ENCODE assay signal across 8 cellular contexts in the genomic region with DNA sequence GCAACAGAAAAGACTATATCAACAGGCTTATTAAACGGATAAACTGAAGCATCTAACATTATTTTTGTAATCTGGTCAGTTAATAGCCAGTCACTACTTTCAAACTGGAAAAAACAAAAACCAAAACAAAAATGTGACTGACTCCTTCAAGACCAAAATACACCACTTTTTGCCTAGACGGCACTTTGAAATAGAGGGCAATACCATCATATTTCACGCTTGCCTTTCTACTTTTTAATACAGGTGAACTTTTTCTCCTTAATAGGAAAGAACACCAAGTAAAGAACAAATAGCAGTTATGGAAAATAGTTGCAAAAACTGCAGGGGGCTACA. TPM values are rescaled to one million over a fixed set of nuclear protein-coding genes. Genes with fewer than 3 reads are reported as not detected.
A peak's percentile ranks its signal among the peaks of the same experiment; 100 is the strongest.
DNase-seq lines count a peak whose midpoint lies in the region; ATAC-seq and TF ChIP-seq lines count a peak whose summit lies in the region.

No MANE protein-coding gene starts in this region.

- H3K36me3 ChIP-seq in heart left ventricle (peaks cover 0 to 20% (median 10%) of the 10 kb centered on the region in 9 donors), ascending aorta (peaks cover 0 to 6% of the 10 kb centered on the region in 2 donors), lung (ENCODE audit: control insufficient read depth in 2 of 2, insufficient read depth in 2 of 2, low read length in 2 of 2) (peaks cover 4 to 5% of the 10 kb centered on the region in 2 donors), urinary bladder (ENCODE audit: insufficient read depth) (no peaks in the 10 kb centered on the region)

- H3K9me3 ChIP-seq in heart left ventricle (no peaks in the 10 kb centered on the region), ascending aorta (no peaks in the 10 kb centered on the region), lung (ENCODE audit: control insufficient read depth in 2 of 2, insufficient read depth in 1 of 2, low read length in 1 of 2) (no peaks in the 10 kb centered on the region)

- intact Hi-C loops in heart left ventricle (cut with DNase I) = loop anchor here in 8 of 10 donors (1.0 to 10.0 kb wide), 14 partner anchors 74 to 671 kb away; a partner anchor contains a TSS
- intact Hi-C loops in left ventricle myocardium superior (cut with micrococcal nuclease) = loop anchor here (10.0 kb wide), 1 partner anchor 321 kb away; no protein-coding TSS in a partner anchor
- intact Hi-C loops in ascending aorta (cut with DNase I) = loop anchor here (1.0 to 5.0 kb wide), 6 partner anchors 60 to 354 kb away; a partner anchor contains a TSS

- H3K27ac ChIP-seq in heart left ventricle (peak overlapping the region; percentile 43 to 81 (median 74)), ascending aorta (peak overlapping the region; percentile 66 to 69), lung (ENCODE audit: low read depth in 1 of 2, low read length in 1 of 2) (peak overlapping the region; percentile 62), urinary bladder (ENCODE audit: low read depth) (peak overlapping the region; percentile 81)

- H3K4me3 ChIP-seq in heart left ventricle (peak overlapping the region; percentile 43 to 98 (median 85)), ascending aorta (peak overlapping the region; percentile 69 to 85), lung (no peak overlapping the region), urinary bladder (ENCODE audit: low read depth, low read length) (peak overlapping the region; percentile 74)

- no peak for TF ChIP-seq CTCF in heart left ventricle (IDR thresholded peaks at IDR 0.05)
- TF ChIP-seq CTCF in ascending aorta (IDR thresholded peaks at IDR 0.05) = no peak
- no peak for TF ChIP-seq CTCF in lung (IDR thresholded peaks at IDR 0.05; ENCODE audit: control extremely low read depth, extremely low read depth)

- no peak for DNase-seq in heart left ventricle
- DNase-seq in left ventricle myocardium superior = no peak
- no peak for DNase-seq in ascending aorta (ENCODE audit: low spot score in 2 of 2)
- no peak for DNase-seq in lung (ENCODE audit: low spot score)
- no peak for DNase-seq in NK-92 (lab: John Stamatoyannopoulos, UW; ENCODE audit: unreplicated experiment)
- no peak for DNase-seq in activated CD4-positive, alpha-beta T cell treated with anti-CD3 and anti-CD28 coated beads, Interleukin-2, amount 50 U/mL, for 4 hours
- no peak for DNase-seq in stimulated activated naive CD4-positive, alpha-beta T cell (lab: John Stamatoyannopoulos, UW)

- H3K27me3 ChIP-seq in heart left ventricle = no peaks in the 10 kb centered on the region
- H3K27me3 ChIP-seq in ascending aorta = no peaks in the 10 kb centered on the region
- no peaks in the 10 kb centered on the region for H3K27me3 ChIP-seq in lung (ENCODE audit: control insufficient read depth, insufficient read depth)

- H3K4me1 ChIP-seq in heart left ventricle (peaks cover 0 to 23% (median 10%) of the 10 kb centered on the region in 12 donors), ascending aorta (peaks cover 5 to 7% of the 10 kb centered on the region in 2 donors), lung (ENCODE audit: control insufficient read depth in 2 of 2, insufficient read depth in 2 of 2, low read length in 2 of 2) (peaks cover 0 to 4% of the 10 kb centered on the region in 2 donors), urinary bladder (ENCODE audit: insufficient read depth) (no peaks in the 10 kb centered on the region)

- no peak for ATAC-seq in heart left ventricle
- no peak for ATAC-seq in left ventricle myocardium superior
- ATAC-seq in lung (ENCODE audit: insufficient read depth, low FRiP score) = no peak

- no peak for TF ChIP-seq POLR2A in heart left ventricle (IDR thresholded peaks at IDR 0.05)

- WGBS in heart left ventricle, 4 donors = 48 to 55% (median 52%) methylated on average over 3 of the region's 3 CpGs
- WGBS in lung, 2 donors = 37 to 40% methylated on average over 3 of the region's 3 CpGs
- 47% methylated on average over 3 of the region's 3 CpGs for WGBS in urinary bladder

RNA-seq across cellular contexts. Expression of a gene that starts 0.6 kb away (rescaled TPM):
- 10 to 100 TPM; 12.8 to 27.0 (median 21.2) TPM for total RNA-seq in heart left ventricle
- polyA plus RNA-seq in heart left ventricle = 10 to 100 TPM; 10.4 to 17.3 TPM
- total RNA-seq in left ventricle myocardium superior = 17.2 TPM
- 4.7 TPM for total RNA-seq in ascending aorta
- 10 to 100 TPM; 33.9 to 74.7 TPM for total RNA-seq in lung
- 10 to 100 TPM; 18.4 to 18.9 TPM for polyA plus RNA-seq in lung
- total RNA-seq in urinary bladder = 85.9 TPM
- 19.4 TPM for polyA plus RNA-seq in urinary bladder

RNA-seq across cellular contexts. Expression of a gene that starts 59.7 kb away (rescaled TPM):
- total RNA-seq in heart left ventricle (1 to 10 TPM; 2.6 to 8.6 (median 5.4) TPM), left ventricle myocardium superior (5.5 TPM), ascending aorta (2.0 TPM), lung (10 to 100 TPM in 1 of 2 donors, 1 to 10 TPM in 1; 9.0 to 14.4 TPM), urinary bladder (9.0 TPM)
- polyA plus RNA-seq in heart left ventricle (1 to 10 TPM; 2.9 to 7.1 TPM), lung (1 to 10 TPM; 4.0 to 9.0 TPM), urinary bladder (4.5 TPM)
